18 cellular contexts compared by ENCODE assay signal in genomic region chr2:148901142-148901541, GRCh38. TPM values are rescaled to one million over a fixed set of nuclear protein-coding genes. Genes with fewer than 3 reads are reported as not detected.
A peak's percentile ranks its signal among the peaks of the same experiment; 100 is the strongest.
DNase-seq lines count a peak whose midpoint lies in the region; ATAC-seq lines count a peak whose summit lies in the region.
"Had no signal": no experiment of that assay in that cellular context is flagged by ENCODE, and none has a peak within 500 bp of the region (broad histone marks: within the 10 kb centered on the region; RNA-seq: fewer than 3 reads in every experiment).

No MANE protein-coding gene starts in this region.

- no peaks in the 10 kb centered on the region for H3K79me2 ChIP-seq in Karpas-422 (ENCODE audit: low read length)
- H3K79me2 ChIP-seq: hepatocyte had no signal

- peak overlapping the region; percentile 19 for H3K4me2 ChIP-seq in Karpas-422 (ENCODE audit: low read depth, low read length, poor library complexity, severe bottlenecking)
- H3K4me2 ChIP-seq: GM23338, hepatocyte had no signal

- peaks cover 25% of the 10 kb centered on the region for H4K20me1 ChIP-seq in Karpas-422 (ENCODE audit: insufficient read depth, low read depth, low read length)

- no peak overlapping the region for H3K27ac ChIP-seq in Karpas-422 (ENCODE audit: low read length)
- H3K27ac ChIP-seq: breast epithelium, hepatocyte, parathyroid adenoma, tibial nerve had no signal

- H3K4me1 ChIP-seq in Karpas-422 (ENCODE audit: low read length) = peaks cover 17% of the 10 kb centered on the region
- H3K4me1 ChIP-seq: breast epithelium, tibial nerve had no signal

- no peak overlapping the region for H2AFZ ChIP-seq in Karpas-422 (ENCODE audit: low read length)
- H2AFZ ChIP-seq: GM23338, hepatocyte, parathyroid adenoma had no signal

- no peak overlapping the region for H3K27ac Mint-ChIP-seq in naive B cell
- no peak overlapping the region for H3K27ac Mint-ChIP-seq in activated naive CD4-positive, alpha-beta T cell treated with anti-CD3 and anti-CD28 coated beads for 36 hours
- H3K27ac Mint-ChIP-seq: activated CD4-positive, alpha-beta T cell treated with anti-CD3 and anti-CD28 coated beads for 36 hours; GM23338 had no signal

- no peak overlapping the region for H3K4me3 Mint-ChIP-seq in naive B cell
- H3K4me3 Mint-ChIP-seq in activated naive CD4-positive, alpha-beta T cell treated with anti-CD3 and anti-CD28 coated beads for 36 hours = no peak overlapping the region
- H3K4me3 Mint-ChIP-seq: activated CD4-positive, alpha-beta T cell treated with anti-CD3 and anti-CD28 coated beads for 36 hours; GM23338 had no signal

- H3K27me3 ChIP-seq in Karpas-422 (ENCODE audit: low read length) = no peaks in the 10 kb centered on the region
- H3K27me3 ChIP-seq: breast epithelium, hepatocyte had no signal

- CTCF ChIA-PET in activated naive CD4-positive, alpha-beta T cell treated with anti-CD3 and anti-CD28 coated beads for 36 hours (lab: Charles Lee) = interaction anchor here (0.5 kb wide), 1 partner anchor 310 kb away, joined by 4 read pairs; no protein-coding TSS in a partner anchor

- H3K9ac ChIP-seq in Karpas-422 (ENCODE audit: low read length) = no peak overlapping the region
- H3K9ac ChIP-seq: parathyroid adenoma had no signal

- no peaks in the 10 kb centered on the region for H3K9me2 ChIP-seq in Karpas-422 (replicated peaks; ENCODE audit: insufficient read depth, low read length)

- H3K9me3 ChIP-seq in Karpas-422 (ENCODE audit: low read length) = no peaks in the 10 kb centered on the region
- H3K9me3 ChIP-seq: breast epithelium, tibial nerve had no signal

- peaks cover 0 to 10% (median 5%) of the 10 kb centered on the region in 7 donors for H3K9me3 Mint-ChIP-seq in naive B cell
- peaks cover 5% of the 10 kb centered on the region for H3K9me3 Mint-ChIP-seq in activated naive CD4-positive, alpha-beta T cell treated with anti-CD3 and anti-CD28 coated beads for 36 hours

- H3K4me1 Mint-ChIP-seq in naive B cell = peaks cover 6 to 25% (median 9%) of the 10 kb centered on the region in 3 donors
- H3K4me1 Mint-ChIP-seq in activated naive CD4-positive, alpha-beta T cell treated with anti-CD3 and anti-CD28 coated beads for 36 hours (ENCODE audit: low read depth) = no peaks in the 10 kb centered on the region
- H3K4me1 Mint-ChIP-seq: activated CD4-positive, alpha-beta T cell treated with anti-CD3 and anti-CD28 coated beads for 36 hours had no signal

- H3K27me3 Mint-ChIP-seq in naive B cell = peaks cover 0 to 6% (median 3%) of the 10 kb centered on the region in 3 donors
- H3K27me3 Mint-ChIP-seq in activated naive CD4-positive, alpha-beta T cell treated with anti-CD3 and anti-CD28 coated beads for 36 hours (ENCODE audit: low read depth) = no peaks in the 10 kb centered on the region

- DNase-seq in Karpas-422 (no peak), NCI-H187 (lab: John Stamatoyannopoulos, UW) (peak; percentile 2 to 20), NCI-H526 treated with DMSO at 0.1 percent for 48 hours (lab: John Stamatoyannopoulos, UW) (peak; percentile 54), naive B cell (no peak), amygdala (lab: John Stamatoyannopoulos, UW) (no peak), SKM-1 treated with dmso at 0.1 percent for 144 hours (lab: John Stamatoyannopoulos, UW; ENCODE audit: unreplicated experiment) (no peak)
- DNase-seq in activated naive CD4-positive, alpha-beta T cell treated with anti-CD3 and anti-CD28 coated beads for 36 hours = no peak
- DNase-seq: activated CD4-positive, alpha-beta T cell treated with anti-CD3 and anti-CD28 coated beads for 36 hours; cortex of kidney; islet precursor cell; KBM-7; stimulated activated naive CD4-positive, alpha-beta T cell had no signal

- peaks cover 0 to 11% of the 10 kb centered on the region in 2 donors for H3K36me3 Mint-ChIP-seq in naive B cell
- H3K36me3 Mint-ChIP-seq in activated naive CD4-positive, alpha-beta T cell treated with anti-CD3 and anti-CD28 coated beads for 36 hours (ENCODE audit: low read depth) = no peaks in the 10 kb centered on the region

- ATAC-seq in naive B cell (ENCODE audit: low read depth in 2 of 2) = peak; percentile 59 to 72
- ATAC-seq: activated CD4-positive, alpha-beta T cell treated with anti-CD3 and anti-CD28 coated beads for 36 hours; sciatic nerve had no signal

- H3K4me3 ChIP-seq in Karpas-422 (ENCODE audit: low read length) = no peak overlapping the region
- H3K4me3 ChIP-seq: breast epithelium, GM23338, hepatocyte, tibial nerve had no signal

- intact Hi-C loops in activated naive CD4-positive, alpha-beta T cell treated with anti-CD3 and anti-CD28 coated beads for 36 hours (cut with micrococcal nuclease) = no loop called here

- no peaks in the 10 kb centered on the region for H3K36me3 ChIP-seq in Karpas-422 (ENCODE audit: insufficient read depth, low read length)
- H3K36me3 ChIP-seq: breast epithelium, tibial nerve had no signal

RNA-seq across cellular contexts. Expression of gene KIF5C, which starts 26.1 kb away (rescaled TPM):
- 8.3 and 11.3 TPM in 2 replicates for total RNA-seq in Karpas-422 (2014; rRNA removed; shearing (Covaris generic); ENCODE audit: low replicate concordance)
- polyA plus RNA-seq in naive B cell (ENCODE audit: low read depth in 6 of 6) = under 1 TPM in 5 of 6 donors, not detected in 1; 0.31 to 0.83 (median 0.50) TPM
- total RNA-seq in activated naive CD4-positive, alpha-beta T cell treated with anti-CD3 and anti-CD28 coated beads for 36 hours = 10 to 100 TPM; 18.6 to 24.5 TPM

Comparison
In these comparisons a context has a peak if more than half of its experiments do, and no peak if none do; other contexts are left out.
1. DNase-seq: peak in NCI-H187 (2 of 2) and NCI-H526 treated with DMSO at 0.1 percent for 48 hours (single experiment); none in Karpas-422 (single experiment), naive B cell (single experiment), amygdala (0 of 56), SKM-1 treated with dmso at 0.1 percent for 144 hours (single experiment) and activated naive CD4-positive, alpha-beta T cell treated with anti-CD3 and anti-CD28 coated beads for 36 hours (single experiment).